16 cellular contexts compared by ENCODE assay signal in the genomic region with DNA sequence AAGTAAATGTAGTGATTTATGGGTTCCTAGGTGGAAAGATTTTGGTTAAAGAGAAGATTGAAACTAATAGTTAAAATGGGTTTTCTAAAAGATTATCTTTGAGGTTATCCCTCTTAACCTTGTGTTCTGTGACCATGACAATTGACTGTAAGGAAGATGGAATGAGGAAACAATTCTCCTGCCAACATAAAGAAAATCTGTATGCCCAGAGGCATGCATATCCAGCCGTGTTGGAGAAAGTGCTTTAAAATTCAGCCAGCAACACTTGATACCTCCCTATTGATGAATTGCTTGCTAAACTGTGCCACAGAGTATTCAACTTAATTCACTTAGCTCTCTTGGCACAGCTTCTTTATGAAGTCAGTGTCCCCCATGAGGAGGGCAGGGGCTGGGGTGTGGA.
DNase-seq lines count a peak whose midpoint lies in the region; ATAC-seq lines count a peak whose summit lies in the region.
"Had no signal": no experiment of that assay in that cellular context is flagged by ENCODE, and none has a peak within 500 bp of the region (broad histone marks: within the 10 kb centered on the region; RNA-seq: fewer than 3 reads in every experiment).

No MANE protein-coding gene starts in this region.

- ATAC-seq in GM19397 (IDR thresholded peaks at IDR 0.05; ENCODE audit: unreplicated experiment) (no peak), GM18858 (IDR thresholded peaks at IDR 0.05; ENCODE audit: unreplicated experiment) (no peak), HG03457 (IDR thresholded peaks at IDR 0.05; ENCODE audit: unreplicated experiment) (no peak)

- DNase-seq in NCI-H2196 treated with DMSO at 0.1 percent for 48 hours (lab: John Stamatoyannopoulos, UW; ENCODE audit: unreplicated experiment) (peak; percentile 1), NCI-H2196 (lab: John Stamatoyannopoulos, UW; ENCODE audit: unreplicated experiment) (no peak), RPMI7951 (ENCODE audit: low read depth) (peak; percentile 26), fibroblast of peridontal ligament (ENCODE audit: extremely low read depth) (peak; percentile 14), stromal cell of bone marrow (ENCODE audit: low read depth) (peak; percentile 0)
- DNase-seq: C1 segment of cervical spinal cord, COR-L47, HFFc6, Karpas-422, NCI-H2029, NCI-H69, Peyer's patch, SHP77 treated with DMSO at 0.1 percent for 48 hours had no signal
